ENCODE assay signal across 1 cellular context in the genomic region with DNA sequence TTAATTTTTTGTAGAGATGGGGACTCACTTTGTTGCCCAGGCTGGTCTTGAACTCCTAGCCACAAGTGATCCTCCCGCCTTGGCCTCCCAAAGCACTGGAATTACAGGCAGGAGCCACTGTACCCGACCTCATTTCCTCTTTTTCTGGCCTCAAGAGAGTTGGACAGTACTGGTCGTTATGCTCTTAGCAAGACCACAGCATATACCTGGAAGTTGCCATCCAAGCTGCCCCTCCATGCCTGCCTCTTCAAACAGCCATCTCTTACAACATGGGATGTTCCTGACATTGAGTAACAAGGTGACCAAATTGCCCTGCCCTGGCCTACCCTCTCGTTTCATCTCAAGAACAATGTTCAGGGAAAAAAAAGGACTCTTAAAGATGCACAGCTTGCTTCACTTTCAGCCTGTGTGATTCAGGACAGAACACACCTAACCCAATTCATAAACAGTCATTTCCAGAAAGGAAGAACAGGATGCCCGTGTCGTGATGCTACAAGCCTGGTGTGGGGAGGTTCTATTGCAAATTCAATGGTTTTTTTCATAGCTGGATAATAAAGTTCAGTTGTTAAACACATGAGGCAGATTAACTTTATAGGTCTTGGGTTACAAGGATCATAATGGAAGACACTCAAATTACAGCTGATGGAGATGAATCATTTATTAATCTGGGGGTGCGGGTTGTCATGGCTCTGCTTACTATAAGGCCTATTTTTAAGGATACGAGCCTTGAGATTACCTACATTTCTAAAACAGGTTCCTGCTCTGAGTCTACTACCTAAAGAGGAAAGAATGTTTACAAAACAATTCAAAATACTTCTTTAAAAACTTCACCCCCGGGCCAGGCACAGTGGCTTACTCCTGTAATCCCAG.
TF ChIP-seq lines count a peak whose summit lies in the region.

No MANE protein-coding gene starts in this region.

TF ChIP-seq in K562, 482 proteins besides CTCF, POLR2A, EP300 and RAD21:
- peak; percentile 48; the same call in 1 of the 2 replicates for TF ChIP-seq SPI1 (IDR thresholded peaks at IDR 0.05; ENCODE audit: borderline replicate concordance, low read depth, low read length)
- TF ChIP-seq BDP1 (IDR thresholded peaks at IDR 0.05; ENCODE audit: insufficient read depth, insufficient read length): no peak
